ENCODE assay signal across 12 cellular contexts in genomic region chr3:19103510-19103909, GRCh38. TPM values are rescaled to one million over a fixed set of nuclear protein-coding genes. Genes with fewer than 3 reads are reported as not detected.
A peak's percentile ranks its signal among the peaks of the same experiment; 100 is the strongest.
DNase-seq lines count a peak whose midpoint lies in the region; ATAC-seq and TF ChIP-seq lines count a peak whose summit lies in the region.
"Had no signal": no experiment of that assay in that cellular context is flagged by ENCODE, and none has a peak within 500 bp of the region (broad histone marks: within the 10 kb centered on the region; RNA-seq: fewer than 3 reads in every experiment).

No MANE protein-coding gene starts in this region.

- no peak for TF ChIP-seq CTCF in 22Rv1 (IDR thresholded peaks at IDR 0.05)
- TF ChIP-seq CTCF in DND-41 (IDR thresholded peaks at IDR 0.05; ENCODE audit: borderline replicate concordance, extremely low read depth, low read length, poor library complexity, severe bottlenecking): no peak

- peak overlapping the region; percentile 36 for H3K4ac ChIP-seq in mesendoderm (ENCODE audit: low read depth, low read length)

- H3K9me3 Mint-ChIP-seq in activated CD4-positive, alpha-beta memory T cell treated with anti-CD3 and anti-CD28 coated beads, Interleukin-2, amount 10 ng/mL, durations not matched to agents 7 days and 5 days: no peaks in the 10 kb centered on the region

- H3K4me1 ChIP-seq in DND-41 (ENCODE audit: insufficient read depth, low read length) (peaks cover 4% of the 10 kb centered on the region; the same call in 1 of the 2 replicates), mesendoderm (ENCODE audit: control insufficient read depth, low read depth, low read length) (no peaks in the 10 kb centered on the region), GM23248 (ENCODE audit: insufficient read depth) (no peaks in the 10 kb centered on the region)

- no peak overlapping the region for H3K23ac ChIP-seq in mesendoderm (ENCODE audit: low read length)

- no peak overlapping the region for H3K56ac ChIP-seq in mesendoderm (ENCODE audit: low read length)

- in situ Hi-C loops in GM23248 (cut with MboI): no loop called here

- no peak overlapping the region for H2BK15ac ChIP-seq in mesendoderm (replicated peaks; ENCODE audit: low read depth)

- H3K4me3 Mint-ChIP-seq in activated CD4-positive, alpha-beta memory T cell treated with anti-CD3 and anti-CD28 coated beads, Interleukin-2, amount 10 ng/mL, durations not matched to agents 7 days and 5 days: peak overlapping the region; percentile 94

- H3K27me3 ChIP-seq in DND-41 (ENCODE audit: insufficient read depth, low read length, poor library complexity) (no peaks in the 10 kb centered on the region), mesendoderm (ENCODE audit: insufficient read depth, low read length, poor library complexity) (no peaks in the 10 kb centered on the region), GM23248 (replicated peaks; ENCODE audit: insufficient read depth) (no peaks in the 10 kb centered on the region)

- H3F3A ChIP-seq in GM23248 (ENCODE audit: insufficient read depth): no peaks in the 10 kb centered on the region

- ATAC-seq in DND-41 (ENCODE audit: insufficient read depth, low read depth): peak; percentile 58
- ATAC-seq in GM19324 (IDR thresholded peaks at IDR 0.05; ENCODE audit: low FRiP score, unreplicated experiment): no peak
- ATAC-seq in GM21723 (IDR thresholded peaks at IDR 0.05; ENCODE audit: unreplicated experiment): no peak

- H2AFZ ChIP-seq in DND-41 (ENCODE audit: low read depth, low read length) (peak overlapping the region; percentile 79), GM23248 (no peak overlapping the region)

- POLR2A ChIA-PET in activated CD4-positive, alpha-beta memory T cell treated with anti-CD3 and anti-CD28 coated beads, Interleukin-2, amount 10 ng/mL, durations not matched to agents 7 days and 5 days (lab: Charles Lee): no interaction called here

- H2BK5ac ChIP-seq in mesendoderm (ENCODE audit: low read length): no peak overlapping the region

- no peaks in the 10 kb centered on the region for H3K9me3 ChIP-seq in DND-41 (ENCODE audit: insufficient read depth, low read length, severe bottlenecking)
- no peaks in the 10 kb centered on the region for H3K9me3 ChIP-seq in GM23248 (ENCODE audit: low read depth)
- H3K9me3 ChIP-seq: SK-N-SH had no signal

- H3K4me2 ChIP-seq in DND-41 (ENCODE audit: insufficient read depth, low read length): peak overlapping the region; percentile 61
- H3K4me2 ChIP-seq in mesendoderm (ENCODE audit: low read length): no peak overlapping the region
- H3K4me2 ChIP-seq in GM23248 (ENCODE audit: unreplicated experiment): no peak overlapping the region
- H3K4me2 ChIP-seq: SK-N-SH had no signal

- no peak overlapping the region for H3K18ac ChIP-seq in mesendoderm (ENCODE audit: low read length)

- H3K36me3 Mint-ChIP-seq in activated CD4-positive, alpha-beta memory T cell treated with anti-CD3 and anti-CD28 coated beads, Interleukin-2, amount 10 ng/mL, durations not matched to agents 7 days and 5 days (ENCODE audit: low read depth): no peaks in the 10 kb centered on the region

- no peaks in the 10 kb centered on the region for H3K79me1 ChIP-seq in mesendoderm (ENCODE audit: low read length)

- H4K8ac ChIP-seq in mesendoderm (ENCODE audit: low read depth, low read length): no peak overlapping the region

- H4K5ac ChIP-seq in mesendoderm (ENCODE audit: low read length): no peak overlapping the region

- WGBS in mesendoderm (ENCODE audit: extremely low coverage, insufficient coverage, low lambda C conversion rate): no CpG with 5 or more reads among the region's 3 CpGs
- WGBS in GM23248 (ENCODE audit: low coverage in 1 of 2, low lambda C conversion rate in 2 of 2, missing lambda C conversion rate in 2 of 2), 2 experiments: 31 to 34% methylated on average over 3 of the region's 3 CpGs

- H2BK120ac ChIP-seq in mesendoderm (ENCODE audit: low read depth, low read length): no peak overlapping the region

- DNase-seq in DND-41 (no peak), mesendoderm (no peak), GM23248 (no peak), NCI-H2029 treated with DMSO at 0.1 percent for 48 hours (lab: John Stamatoyannopoulos, UW) (no peak)
- DNase-seq in activated CD4-positive, alpha-beta memory T cell treated with anti-CD3 and anti-CD28 coated beads, Interleukin-2, amount 10 ng/mL, durations not matched to agents 7 days and 5 days: peak; percentile 28
- DNase-seq: amniotic stem cell; NCI-H2107; SK-N-SH; stimulated activated naive CD4-positive, alpha-beta T cell had no signal

- H3K4me1 Mint-ChIP-seq in activated CD4-positive, alpha-beta memory T cell treated with anti-CD3 and anti-CD28 coated beads, Interleukin-2, amount 10 ng/mL, durations not matched to agents 7 days and 5 days: peaks cover 9% of the 10 kb centered on the region

- H3K27me3 Mint-ChIP-seq in activated CD4-positive, alpha-beta memory T cell treated with anti-CD3 and anti-CD28 coated beads, Interleukin-2, amount 10 ng/mL, durations not matched to agents 7 days and 5 days: no peaks in the 10 kb centered on the region

- H3K27ac ChIP-seq in 22Rv1 (peak overlapping the region; percentile 32; the same call in 1 of the 2 replicates), DND-41 (ENCODE audit: low read length) (no peak overlapping the region), mesendoderm (ENCODE audit: low read depth, low read length) (no peak overlapping the region), GM23248 (no peak overlapping the region)

- H3K79me2 ChIP-seq in DND-41 (ENCODE audit: insufficient read depth, low read length) (no peaks in the 10 kb centered on the region), mesendoderm (ENCODE audit: control insufficient read depth, insufficient read depth, low read length) (no peaks in the 10 kb centered on the region), GM23248 (ENCODE audit: insufficient read depth) (no peaks in the 10 kb centered on the region)

- peak overlapping the region; percentile 84 for H3K27ac Mint-ChIP-seq in activated CD4-positive, alpha-beta memory T cell treated with anti-CD3 and anti-CD28 coated beads, Interleukin-2, amount 10 ng/mL, durations not matched to agents 7 days and 5 days

- H4K20me1 ChIP-seq in DND-41 (ENCODE audit: insufficient read depth, low read length) (no peaks in the 10 kb centered on the region), GM23248 (ENCODE audit: insufficient read depth) (no peaks in the 10 kb centered on the region)

- no peaks in the 10 kb centered on the region for H3K36me3 ChIP-seq in DND-41 (ENCODE audit: insufficient read depth, low read length)
- no peaks in the 10 kb centered on the region for H3K36me3 ChIP-seq in mesendoderm (ENCODE audit: control insufficient read depth, insufficient read depth, low read length)
- H3K36me3 ChIP-seq in GM23248 (ENCODE audit: low read depth): no peaks in the 10 kb centered on the region

- H3K9ac ChIP-seq in DND-41 (ENCODE audit: low read depth, low read length): no peak overlapping the region; the same call in 1 of the 2 replicates
- H3K9ac ChIP-seq in mesendoderm (ENCODE audit: low read length): no peak overlapping the region
- no peak overlapping the region for H3K9ac ChIP-seq in GM23248
- H3K9ac ChIP-seq: SK-N-SH had no signal

- H2AK5ac ChIP-seq in mesendoderm (ENCODE audit: low read length): no peak overlapping the region

- CTCF ChIA-PET in activated CD4-positive, alpha-beta memory T cell treated with anti-CD3 and anti-CD28 coated beads, Interleukin-2, amount 10 ng/mL, durations not matched to agents 7 days and 5 days (lab: Charles Lee): no interaction called here

- H3K4me3 ChIP-seq in DND-41 (ENCODE audit: low read depth in 1 of 2, low read length in 2 of 2) (peak overlapping the region in 1 of 2 experiments; percentile 54; a peak in 2 of 4 replicates), mesendoderm (ENCODE audit: low read length) (no peak overlapping the region), GM23248 (no peak overlapping the region)

- H3K9me2 ChIP-seq in GM23248 (ENCODE audit: insufficient read depth): no peaks in the 10 kb centered on the region
- H3K9me2 ChIP-seq: SK-N-SH had no signal

RNA-seq across cellular contexts. Expression of gene KCNH8, which starts 44.8 kb away (rescaled TPM):
- not detected for total RNA-seq in activated CD4-positive, alpha-beta memory T cell treated with anti-CD3 and anti-CD28 coated beads, Interleukin-2, amount 10 ng/mL, durations not matched to agents 7 days and 5 days
- polyA plus RNA-seq in mesendoderm (2013, experiment 1 of 2): 1.3 TPM
- 1.1 TPM for polyA plus RNA-seq in mesendoderm (2013, experiment 2 of 2)
- total RNA-seq in GM23248 (2014; rRNA removed; shearing (Covaris generic)): not detected in 2 replicates
- polyA plus RNA-seq in GM23248 (2016; fragmentation: Nextera tagmentation; extraction: Ambion mirVana): not detected in 2 replicates
